Comparison of ENCODE assay signal across 1 cellular context in genomic region chr3:10504161-10505049, GRCh38.
TF ChIP-seq lines count a peak whose summit lies in the region.

No MANE protein-coding gene starts in this region.

TF ChIP-seq in liver, 16 proteins besides CTCF, POLR2A, EP300 and RAD21 (continued from another document):
- no peak for TF ChIP-seq REST (IDR thresholded peaks at IDR 0.05)
